ENCODE assay signal across 1 cellular context in the genomic region with DNA sequence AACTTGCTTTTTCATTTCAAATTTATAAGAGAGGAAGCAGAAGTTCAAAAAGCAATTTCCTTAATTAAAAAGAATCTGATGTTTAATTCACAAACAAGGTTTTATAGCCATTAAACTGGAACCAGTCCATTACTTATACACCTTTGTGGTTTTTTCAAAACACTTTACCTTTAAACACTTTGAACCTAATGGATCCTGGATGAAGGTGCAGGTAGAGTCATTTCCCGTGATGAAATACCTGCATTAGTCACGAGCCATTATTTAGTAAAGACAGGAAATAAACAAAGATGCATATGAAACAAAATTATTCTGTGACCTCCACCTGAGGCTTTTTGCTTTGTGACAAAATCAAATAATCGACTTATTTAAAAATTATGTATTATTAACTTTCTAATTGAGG.
TF ChIP-seq lines count a peak whose summit lies in the region.

No MANE protein-coding gene starts in this region.

TF ChIP-seq in K562, 482 proteins besides CTCF, POLR2A, EP300 and RAD21 (continued from another document):
- TF ChIP-seq, protein P1, sequence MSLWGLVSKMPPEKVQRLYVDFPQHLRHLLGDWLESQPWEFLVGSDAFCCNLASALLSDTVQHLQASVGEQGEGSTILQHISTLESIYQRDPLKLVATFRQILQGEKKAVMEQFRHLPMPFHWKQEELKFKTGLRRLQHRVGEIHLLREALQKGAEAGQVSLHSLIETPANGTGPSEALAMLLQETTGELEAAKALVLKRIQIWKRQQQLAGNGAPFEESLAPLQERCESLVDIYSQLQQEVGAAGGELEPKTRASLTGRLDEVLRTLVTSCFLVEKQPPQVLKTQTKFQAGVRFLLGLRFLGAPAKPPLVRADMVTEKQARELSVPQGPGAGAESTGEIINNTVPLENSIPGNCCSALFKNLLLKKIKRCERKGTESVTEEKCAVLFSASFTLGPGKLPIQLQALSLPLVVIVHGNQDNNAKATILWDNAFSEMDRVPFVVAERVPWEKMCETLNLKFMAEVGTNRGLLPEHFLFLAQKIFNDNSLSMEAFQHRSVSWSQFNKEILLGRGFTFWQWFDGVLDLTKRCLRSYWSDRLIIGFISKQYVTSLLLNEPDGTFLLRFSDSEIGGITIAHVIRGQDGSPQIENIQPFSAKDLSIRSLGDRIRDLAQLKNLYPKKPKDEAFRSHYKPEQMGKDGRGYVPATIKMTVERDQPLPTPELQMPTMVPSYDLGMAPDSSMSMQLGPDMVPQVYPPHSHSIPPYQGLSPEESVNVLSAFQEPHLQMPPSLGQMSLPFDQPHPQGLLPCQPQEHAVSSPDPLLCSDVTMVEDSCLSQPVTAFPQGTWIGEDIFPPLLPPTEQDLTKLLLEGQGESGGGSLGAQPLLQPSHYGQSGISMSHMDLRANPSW (CRISPR knock-in tag; IDR thresholded peaks at IDR 0.05), result no peak
- TF ChIP-seq WHSC1 (IDR thresholded peaks at IDR 0.05; ENCODE audit: low read length) (no peak), ZNF133 (CRISPR knock-in tag; IDR thresholded peaks at IDR 0.05) (no peak), BDP1 (IDR thresholded peaks at IDR 0.05; ENCODE audit: insufficient read depth, insufficient read length) (no peak), CCAR2 (IDR thresholded peaks at IDR 0.05; ENCODE audit: low read depth, low read length) (no peak), POLR2AphosphoS5 (IDR thresholded peaks at IDR 0.05; ENCODE audit: control insufficient read depth, insufficient read depth, low read depth, low read length) (no peak), PML (IDR thresholded peaks at IDR 0.05; ENCODE audit: low read length) (no peak), POLR2AphosphoS2 (IDR thresholded peaks at IDR 0.05; ENCODE audit: low read length) (no peak), SREBF2 (CRISPR knock-in tag; IDR thresholded peaks at IDR 0.05) (no peak), NFATC3 (IDR thresholded peaks at IDR 0.05) (no peak)
- TF ChIP-seq, protein P2, sequence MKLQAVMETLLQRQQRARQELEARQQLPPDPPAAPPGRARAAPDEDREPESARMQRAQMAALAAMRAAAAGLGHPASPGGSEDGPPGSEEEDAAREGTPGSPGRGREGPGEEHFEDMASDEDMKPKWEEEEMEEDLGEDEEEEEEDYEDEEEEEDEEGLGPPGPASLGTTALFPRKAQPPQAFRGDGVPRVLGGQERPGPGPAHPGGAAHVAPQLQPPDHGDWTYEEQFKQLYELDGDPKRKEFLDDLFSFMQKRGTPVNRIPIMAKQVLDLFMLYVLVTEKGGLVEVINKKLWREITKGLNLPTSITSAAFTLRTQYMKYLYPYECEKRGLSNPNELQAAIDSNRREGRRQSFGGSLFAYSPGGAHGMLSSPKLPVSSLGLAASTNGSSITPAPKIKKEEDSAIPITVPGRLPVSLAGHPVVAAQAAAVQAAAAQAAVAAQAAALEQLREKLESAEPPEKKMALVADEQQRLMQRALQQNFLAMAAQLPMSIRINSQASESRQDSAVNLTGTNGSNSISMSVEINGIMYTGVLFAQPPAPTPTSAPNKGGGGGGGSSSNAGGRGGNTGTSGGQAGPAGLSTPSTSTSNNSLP (IDR thresholded peaks at IDR 0.05; ENCODE audit: borderline replicate concordance, low read depth, low read length), result no peak
